ENCODE assay signal across 7 cellular contexts in the genomic region with DNA sequence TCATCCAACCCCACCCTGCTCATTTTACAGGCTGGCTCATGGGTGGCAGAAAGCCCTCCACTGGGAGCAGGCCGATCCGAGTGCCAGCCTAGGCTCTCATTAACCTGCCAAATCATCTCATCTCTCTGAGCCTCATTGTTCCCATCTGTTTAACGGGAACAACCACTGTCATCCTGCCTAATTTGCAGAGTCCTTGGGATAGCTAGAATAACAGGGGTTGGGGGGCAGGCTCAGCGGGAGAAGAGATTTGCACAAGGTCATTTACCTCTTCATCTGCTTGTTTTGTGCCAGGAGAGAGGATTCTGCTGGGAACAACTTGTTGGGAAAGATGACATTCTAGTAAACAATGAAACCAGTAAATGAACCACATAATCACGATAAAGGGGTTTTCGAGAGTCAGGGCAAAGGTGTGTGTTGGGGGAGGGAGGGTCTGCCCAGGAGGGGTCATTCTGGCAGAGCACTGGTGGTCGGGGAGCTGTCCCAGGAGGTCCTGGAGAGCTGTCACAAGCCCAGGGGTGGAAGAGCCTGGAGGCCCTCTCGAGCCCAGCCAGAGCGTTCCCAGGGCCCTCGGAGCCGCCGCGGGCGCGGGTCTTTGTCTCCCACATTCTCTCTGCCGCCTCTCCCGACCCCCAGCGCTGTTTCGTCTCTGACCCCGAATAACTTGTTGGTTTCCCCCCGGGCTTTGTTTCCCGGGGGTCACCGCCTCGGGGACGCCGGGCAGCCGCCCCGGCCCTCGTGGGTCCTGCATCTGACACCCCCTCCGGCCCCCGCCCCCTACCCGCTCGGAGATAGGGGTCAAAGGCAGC. TPM values are rescaled to one million over a fixed set of nuclear protein-coding genes. Genes with fewer than 3 reads are reported as not detected.
DNase-seq lines count a peak whose midpoint lies in the region; ATAC-seq and TF ChIP-seq lines count a peak whose summit lies in the region.

No MANE protein-coding gene starts in this region.

- TF ChIP-seq POLR2A in HCT116 (IDR thresholded peaks at IDR 0.05; ENCODE audit: borderline replicate concordance, extremely low read depth, insufficient read depth, insufficient read length) (no peak), sigmoid colon (IDR thresholded peaks at IDR 0.05) (no peak)

- intact Hi-C loops in HCT116 (cut with micrococcal nuclease): no loop called here
- intact Hi-C loops in sigmoid colon (cut with DNase I): loop anchor here (5.0 kb wide), 1 partner anchor 57 kb away; no protein-coding TSS in a partner anchor

- 23% methylated on average over 33 of the region's 33 CpGs for WGBS in sigmoid colon, 2 donors

- RAD21 ChIA-PET in HCT116 (lab: Charles Lee; ENCODE audit: low non-redundant PET in 1 of 2, low total read pairs in 2 of 2, uncharacterized antibody in 2 of 2, unreplicated experiment in 2 of 2): no interaction called here

- peak overlapping the region; percentile 97 for H3K4me2 ChIP-seq in HCT116 (ENCODE audit: low read length)

- no peak for TF ChIP-seq EP300 in sigmoid colon (IDR thresholded peaks at IDR 0.05)

- no peak for ATAC-seq in HCT116
- peak; percentile 5; the same call in 2 of the 3 replicates for ATAC-seq in SK-N-SH treated with all-trans-retinoic acid at 6 μM for 48 hours
- ATAC-seq in foreskin keratinocyte: no peak
- no peak for ATAC-seq in HG02884 (IDR thresholded peaks at IDR 0.05; ENCODE audit: unreplicated experiment)
- ATAC-seq in HG02588 (IDR thresholded peaks at IDR 0.05; ENCODE audit: unreplicated experiment): no peak

- peaks cover 37% of the 10 kb centered on the region for H3K79me2 ChIP-seq in HCT116 (ENCODE audit: insufficient read depth, low read length)

- CTCF ChIA-PET in HCT116 (lab: Charles Lee): interaction anchor here (2.8 kb wide), 1 partner anchor 12 kb away, joined by 9 read pairs; no protein-coding TSS in a partner anchor

- no peak overlapping the region for H2AFZ ChIP-seq in HCT116 (ENCODE audit: low read depth, low read length, poor library complexity, severe bottlenecking)

- H3K27me3 ChIP-seq in HCT116 (ENCODE audit: insufficient read depth, low read length): no peaks in the 10 kb centered on the region
- H3K27me3 ChIP-seq in foreskin keratinocyte: no peaks in the 10 kb centered on the region
- no peaks in the 10 kb centered on the region for H3K27me3 ChIP-seq in sigmoid colon

- DNase-seq in HCT116 (ENCODE audit: low read depth, low spot score): no peak
- no peak for DNase-seq in foreskin keratinocyte
- DNase-seq in sigmoid colon: no peak
- DNase-seq in stimulated activated CD8-positive, alpha-beta memory T cell treated with anti-CD3 and anti-CD28 coated beads, Interleukin-4, amount 100 ng/mL, for 48 hours: no peak

- BruUV-seq in HCT116 (replicated peaks; lab: Mats Ljungman, UMichigan): TSS peak; percentile 67

- H3K9me2 ChIP-seq in HCT116 (ENCODE audit: insufficient read depth): no peaks in the 10 kb centered on the region

- H3K4me1 ChIP-seq in HCT116 (ENCODE audit: control insufficient read depth in 1 of 2, insufficient read depth in 2 of 2, low read length in 2 of 2): peaks cover 18 to 45% of the 10 kb centered on the region in 2 experiments
- peaks cover 26% of the 10 kb centered on the region for H3K4me1 ChIP-seq in foreskin keratinocyte
- peaks cover 0 to 45% (median 43%) of the 10 kb centered on the region in 4 donors for H3K4me1 ChIP-seq in sigmoid colon

- H3K4me3 ChIP-seq in HCT116 (replicated peaks in 1 of 2; ENCODE audit: low read depth in 1 of 2, low read length in 2 of 2): peak overlapping the region; percentile 78 to 91
- peak overlapping the region; percentile 91 to 100 (median 98) for H3K4me3 ChIP-seq in sigmoid colon

- POLR2A ChIA-PET in HCT116 (lab: Charles Lee): interaction anchor here (0.6 kb wide), 1 partner anchor 25 kb away, joined by 3 read pairs; no protein-coding TSS in a partner anchor

- H3K9me3 ChIP-seq in HCT116 (ENCODE audit: control insufficient read depth in 1 of 2, insufficient read depth in 1 of 2, low read depth in 1 of 2, low read length in 2 of 2) (no peaks in the 10 kb centered on the region), sigmoid colon (no peaks in the 10 kb centered on the region)

- no peak for TF ChIP-seq RAD21 in HCT116 (IDR thresholded peaks at IDR 0.05; ENCODE audit: low read depth)

- H4K20me1 ChIP-seq in HCT116 (ENCODE audit: insufficient read depth): no peaks in the 10 kb centered on the region

- peak overlapping the region; percentile 77 for H3K27ac ChIP-seq in HCT116 (ENCODE audit: low read depth, low read length)
- peak overlapping the region; percentile 98 for H3K27ac ChIP-seq in foreskin keratinocyte
- peak overlapping the region; percentile 95 to 98 (median 96) for H3K27ac ChIP-seq in sigmoid colon

- H3K36me3 ChIP-seq in HCT116 (ENCODE audit: control insufficient read depth in 1 of 2, insufficient read depth in 2 of 2, low read length in 2 of 2) (peaks cover 0 to 4% of the 10 kb centered on the region in 2 experiments; a peak in 1 of 4 replicates), sigmoid colon (no peaks in the 10 kb centered on the region)

- TF ChIP-seq CTCF in HCT116 (IDR thresholded peaks at IDR 0.05 in 2 of 3, conservative IDR thresholded peaks at IDR 0.05 in 1 of 3; ENCODE audit: borderline replicate concordance in 1 of 3, insufficient read depth in 1 of 3, low read depth in 2 of 3, low read length in 2 of 3) (no peak), foreskin keratinocyte (conservative IDR thresholded peaks at IDR 0.05) (no peak), sigmoid colon (IDR thresholded peaks at IDR 0.05) (no peak)

- H3K9ac ChIP-seq in HCT116 (ENCODE audit: low read length): peak overlapping the region; percentile 96

TF ChIP-seq in HCT116, 20 proteins besides CTCF, POLR2A, EP300 and RAD21 (continues in another document):
- TF ChIP-seq ZFX (IDR thresholded peaks at IDR 0.05) (no peak), SIN3A (IDR thresholded peaks at IDR 0.05; ENCODE audit: low read depth) (no peak), ZNF274 (IDR thresholded peaks at IDR 0.05; ENCODE audit: low read depth, low read length) (no peak), ELF1 (IDR thresholded peaks at IDR 0.05; ENCODE audit: borderline replicate concordance, low read depth) (no peak), CBX3 (IDR thresholded peaks at IDR 0.05; ENCODE audit: low read depth) (no peak), SRF (IDR thresholded peaks at IDR 0.05; ENCODE audit: low read depth) (no peak), POLR2AphosphoS5 (IDR thresholded peaks at IDR 0.05; ENCODE audit: low read depth, low read length) (no peak), ATF3 (IDR thresholded peaks at IDR 0.05) (no peak), MAX (IDR thresholded peaks at IDR 0.05) (no peak), SP1 (IDR thresholded peaks at IDR 0.05; ENCODE audit: low read depth) (no peak), EZH2phosphoT487 (IDR thresholded peaks at IDR 0.05; ENCODE audit: borderline replicate concordance) (no peak), FOSL1 (IDR thresholded peaks at IDR 0.05; ENCODE audit: low read depth) (no peak), EGR1 (IDR thresholded peaks at IDR 0.05; ENCODE audit: low read depth) (no peak), TCF7L2 (IDR thresholded peaks at IDR 0.05; ENCODE audit: borderline replicate concordance, extremely low read depth, insufficient read depth, insufficient read length) (no peak)

TF ChIP-seq in SK-N-SH treated with all-trans-retinoic acid at 6 μM for 48 hours, 23 proteins besides CTCF, POLR2A, EP300 and RAD21:
- TF ChIP-seq ESRRG (CRISPR knock-in tag; IDR thresholded peaks at IDR 0.05) (no peak), OSR1 (CRISPR knock-in tag; IDR thresholded peaks at IDR 0.05) (no peak), RARB (CRISPR knock-in tag; IDR thresholded peaks at IDR 0.05) (no peak)
- TF ChIP-seq, protein P1, sequence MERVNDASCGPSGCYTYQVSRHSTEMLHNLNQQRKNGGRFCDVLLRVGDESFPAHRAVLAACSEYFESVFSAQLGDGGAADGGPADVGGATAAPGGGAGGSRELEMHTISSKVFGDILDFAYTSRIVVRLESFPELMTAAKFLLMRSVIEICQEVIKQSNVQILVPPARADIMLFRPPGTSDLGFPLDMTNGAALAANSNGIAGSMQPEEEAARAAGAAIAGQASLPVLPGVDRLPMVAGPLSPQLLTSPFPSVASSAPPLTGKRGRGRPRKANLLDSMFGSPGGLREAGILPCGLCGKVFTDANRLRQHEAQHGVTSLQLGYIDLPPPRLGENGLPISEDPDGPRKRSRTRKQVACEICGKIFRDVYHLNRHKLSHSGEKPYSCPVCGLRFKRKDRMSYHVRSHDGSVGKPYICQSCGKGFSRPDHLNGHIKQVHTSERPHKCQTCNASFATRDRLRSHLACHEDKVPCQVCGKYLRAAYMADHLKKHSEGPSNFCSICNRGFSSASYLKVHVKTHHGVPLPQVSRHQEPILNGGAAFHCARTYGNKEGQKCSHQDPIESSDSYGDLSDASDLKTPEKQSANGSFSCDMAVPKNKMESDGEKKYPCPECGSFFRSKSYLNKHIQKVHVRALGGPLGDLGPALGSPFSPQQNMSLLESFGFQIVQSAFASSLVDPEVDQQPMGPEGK (CRISPR knock-in tag; IDR thresholded peaks at IDR 0.05; ENCODE audit: borderline replicate concordance): peak; percentile 10; the same call in 1 of the 2 replicates

RNA-seq across cellular contexts. Expression of gene NDST1, which starts 22.8 kb away (rescaled TPM):
- total RNA-seq in HCT116 (2021; ENCODE audit: unreplicated experiment): 33.1 TPM
- polyA plus RNA-seq in HCT116 (2012): 14.9 and 19.5 TPM in 2 replicates
- total RNA-seq in foreskin keratinocyte: 53.4 and 56.2 TPM in 2 replicates
- polyA plus RNA-seq in foreskin keratinocyte: 15.3 and 16.8 TPM in 2 replicates
- 10 to 100 TPM; 26.5 to 74.8 (median 43.7) TPM for total RNA-seq in sigmoid colon
- polyA plus RNA-seq in sigmoid colon: 10 to 100 TPM in 2 of 3 donors, 1 to 10 TPM in 1; 5.4 to 39.4 (median 13.9) TPM

RNA-seq across cellular contexts. Expression of gene RPS14, which starts 35.6 kb away (rescaled TPM):
- total RNA-seq in HCT116 (2021; ENCODE audit: unreplicated experiment) (2,557 TPM), foreskin keratinocyte (2,193 and 2,437 TPM in 2 replicates), sigmoid colon (1,000 to 10,000 TPM; 3,111 to 5,491 (median 5,342) TPM)
- 4,169 and 4,510 TPM in 2 replicates for polyA plus RNA-seq in HCT116 (2012)
- polyA plus RNA-seq in foreskin keratinocyte (3,381 and 3,638 TPM in 2 replicates), sigmoid colon (1,000 to 10,000 TPM; 3,769 to 7,878 (median 4,593) TPM)
